Comparison of ENCODE assay signal across 28 cellular contexts in the genomic region with DNA sequence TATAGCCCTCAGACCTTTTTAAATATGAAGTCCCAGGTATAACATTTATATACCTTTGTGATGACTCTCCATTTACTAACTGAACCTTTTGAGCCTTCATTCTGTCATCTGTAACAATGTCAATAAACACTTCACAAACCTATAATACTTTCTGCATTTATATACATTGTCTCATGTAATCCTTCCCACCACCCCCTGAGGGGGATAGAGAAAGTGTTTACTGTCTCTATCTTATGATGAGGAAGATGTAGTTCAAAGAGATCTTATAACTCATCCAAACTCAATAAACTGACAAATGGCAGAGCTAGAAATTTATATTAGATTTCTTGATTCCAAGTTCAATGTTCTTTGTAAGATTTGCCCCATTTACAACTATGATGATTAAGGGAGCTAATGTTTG. TPM values are rescaled to one million over a fixed set of nuclear protein-coding genes. Genes with fewer than 3 reads are reported as not detected.
DNase-seq lines count a peak whose midpoint lies in the region; ATAC-seq, FAIRE-seq and TF ChIP-seq lines count a peak whose summit lies in the region.
"Had no signal": no experiment of that assay in that cellular context is flagged by ENCODE, and none has a peak within 500 bp of the region (broad histone marks: within the 10 kb centered on the region; RNA-seq: fewer than 3 reads in every experiment).

No MANE protein-coding gene starts in this region.

- H3K36me3 Mint-ChIP-seq in naive B cell = no peaks in the 10 kb centered on the region
- H3K36me3 Mint-ChIP-seq in natural killer cell treated with Interleukin-12 subunit alpha and Interleukin-12 subunit beta and Interleukin-15 and Interleukin-18, amount 100 ng/mL, for 72 hours = no peaks in the 10 kb centered on the region

- H2AFZ ChIP-seq in DND-41 (ENCODE audit: low read depth, low read length) = no peak overlapping the region

- FAIRE-seq in TTC549 (lab: Jason Lieb, UNC) = peak; percentile 20
- FAIRE-seq: A204.1, HepG2 had no signal

- ATAC-seq in DND-41 (ENCODE audit: insufficient read depth, low read depth) (no peak), naive B cell (ENCODE audit: low read depth in 2 of 2) (peak; percentile 65 to 76), HG02852 (IDR thresholded peaks at IDR 0.05; ENCODE audit: unreplicated experiment) (no peak)
- ATAC-seq in natural killer cell treated with Interleukin-12 subunit alpha and Interleukin-12 subunit beta and Interleukin-15 and Interleukin-18, amount 100 ng/mL, for 72 hours = no peak

- in situ Hi-C loops in GM13977 (cut with MboI; ENCODE audit: low pct_unique_long_range_greater_than_20kb, low sequenced_read_pairs, unreplicated experiment) = loop anchor here (10.0 kb wide), 1 partner anchor 331 kb away; no protein-coding TSS in a partner anchor

- H3K9me3 ChIP-seq in DND-41 (ENCODE audit: insufficient read depth, low read length, severe bottlenecking) = no peaks in the 10 kb centered on the region
- H3K9me3 ChIP-seq: MG63 had no signal

- no peak overlapping the region for H3K4me3 Mint-ChIP-seq in naive B cell
- no peak overlapping the region for H3K4me3 Mint-ChIP-seq in natural killer cell treated with Interleukin-12 subunit alpha and Interleukin-12 subunit beta and Interleukin-15 and Interleukin-18, amount 100 ng/mL, for 72 hours
- H3K4me3 Mint-ChIP-seq: CD4-positive, alpha-beta T cell had no signal

- H3K4me1 ChIP-seq in DND-41 (ENCODE audit: insufficient read depth, low read length) = no peaks in the 10 kb centered on the region

- H4K20me1 ChIP-seq in DND-41 (ENCODE audit: insufficient read depth, low read length) = no peaks in the 10 kb centered on the region
- H4K20me1 ChIP-seq: BLaER1 treated with 17β-estradiol and CSF1 and Interleukin-3, amounts not matched to agents 10 nM and 100 nM had no signal

- no peak overlapping the region for H3K27ac ChIP-seq in DND-41 (ENCODE audit: low read length)
- H3K27ac ChIP-seq: RWPE1 had no signal

- H3K4me3 ChIP-seq in DND-41 (ENCODE audit: low read depth in 1 of 2, low read length in 2 of 2) = no peak overlapping the region
- H3K4me3 ChIP-seq: BLaER1 treated with 17β-estradiol and CSF1 and Interleukin-3, amounts not matched to agents 10 nM and 100 nM; MG63 had no signal

- peaks cover 0 to 3% (median 0%) of the 10 kb centered on the region in 7 donors for H3K9me3 Mint-ChIP-seq in naive B cell
- no peaks in the 10 kb centered on the region for H3K9me3 Mint-ChIP-seq in natural killer cell treated with Interleukin-12 subunit alpha and Interleukin-12 subunit beta and Interleukin-15 and Interleukin-18, amount 100 ng/mL, for 72 hours
- H3K9me3 Mint-ChIP-seq: CD4-positive, alpha-beta T cell had no signal

- H3K36me3 ChIP-seq in DND-41 (ENCODE audit: insufficient read depth, low read length) = no peaks in the 10 kb centered on the region
- H3K36me3 ChIP-seq: BLaER1 treated with 17β-estradiol and CSF1 and Interleukin-3, amounts not matched to agents 10 nM and 100 nM; MG63 had no signal

- H3K79me2 ChIP-seq in DND-41 (ENCODE audit: insufficient read depth, low read length) = no peaks in the 10 kb centered on the region

- peaks cover 25 to 41% (median 26%) of the 10 kb centered on the region in 3 donors for H3K4me1 Mint-ChIP-seq in naive B cell
- peaks cover 9 to 12% of the 10 kb centered on the region in 2 donors for H3K4me1 Mint-ChIP-seq in natural killer cell treated with Interleukin-12 subunit alpha and Interleukin-12 subunit beta and Interleukin-15 and Interleukin-18, amount 100 ng/mL, for 72 hours (ENCODE audit: low read depth in 2 of 2)

- H3K27ac Mint-ChIP-seq in naive B cell = peak overlapping the region in 3 of 6 donors; percentile 47 to 60 (median 48)
- no peak overlapping the region for H3K27ac Mint-ChIP-seq in natural killer cell treated with Interleukin-12 subunit alpha and Interleukin-12 subunit beta and Interleukin-15 and Interleukin-18, amount 100 ng/mL, for 72 hours
- H3K27ac Mint-ChIP-seq: CD4-positive, alpha-beta T cell had no signal

- H3K27me3 ChIP-seq in DND-41 (ENCODE audit: insufficient read depth, low read length, poor library complexity) = no peaks in the 10 kb centered on the region
- H3K27me3 ChIP-seq: BLaER1 treated with 17β-estradiol and CSF1 and Interleukin-3, amounts not matched to agents 10 nM and 100 nM; MG63 had no signal

- no peak overlapping the region for H3K4me2 ChIP-seq in DND-41 (ENCODE audit: insufficient read depth, low read length)

- peak; percentile 9 for TF ChIP-seq CTCF in DND-41 (IDR thresholded peaks at IDR 0.05; ENCODE audit: borderline replicate concordance, extremely low read depth, low read length, poor library complexity, severe bottlenecking)
- peak; percentile 24 for TF ChIP-seq CTCF in GM13977 (IDR thresholded peaks at IDR 0.05; ENCODE audit: extremely low read depth, insufficient read depth, missing control alignments)

- H3K9ac ChIP-seq in DND-41 (ENCODE audit: low read depth, low read length) = no peak overlapping the region
- H3K9ac ChIP-seq: BLaER1 treated with 17β-estradiol and CSF1 and Interleukin-3, amounts not matched to agents 10 nM and 100 nM had no signal

- H3K27me3 Mint-ChIP-seq in naive B cell = no peaks in the 10 kb centered on the region
- H3K27me3 Mint-ChIP-seq in natural killer cell treated with Interleukin-12 subunit alpha and Interleukin-12 subunit beta and Interleukin-15 and Interleukin-18, amount 100 ng/mL, for 72 hours = peaks cover 7 to 8% of the 10 kb centered on the region in 2 donors
- H3K27me3 Mint-ChIP-seq: CD4-positive, alpha-beta T cell had no signal

- DNase-seq in DND-41 (no peak), GM13977 (ENCODE audit: low spot score) (no peak), naive B cell (no peak), NCI-H82 (lab: John Stamatoyannopoulos, UW) (no peak)
- DNase-seq in natural killer cell treated with Interleukin-12 subunit alpha and Interleukin-12 subunit beta and Interleukin-15 and Interleukin-18, amount 100 ng/mL, for 72 hours (ENCODE audit: low spot score) = no peak
- DNase-seq: CD4-positive, alpha-beta T cell; COR-L47; DMS53; GDM1; H7; Kasumi-1; MG63; NCI-H1105 treated with DMSO at 0.1 percent for 48 hours; NCI-H146; NCI-H1930; NCI-H2107; NCI-H524; NCI-H748 treated with DMSO at 0.1 percent for 48 hours; SHP77 had no signal

RNA-seq across cellular contexts. Expression of gene CR2, which starts 48.3 kb away (rescaled TPM):
- 100 to 1,000 TPM in 3 of 6 donors, 10 to 100 TPM in 3; 78.0 to 142 (median 111) TPM for polyA plus RNA-seq in naive B cell (ENCODE audit: low read depth in 6 of 6)
- total RNA-seq in natural killer cell treated with Interleukin-12 subunit alpha and Interleukin-12 subunit beta and Interleukin-15 and Interleukin-18, amount 100 ng/mL, for 72 hours = not detected
- total RNA-seq: HepG2, HT1080, SK-MEL-5 had no signal
- polyA plus RNA-seq: AG04450, HepG2 had no signal

Comparison
In these comparisons a context has a peak if more than half of its experiments do, and no peak if none do; other contexts are left out.
1. ATAC-seq: peak in naive B cell (2 of 2); none in DND-41 (single experiment), natural killer cell treated with Interleukin-12 subunit alpha and Interleukin-12 subunit beta and Interleukin-15 and Interleukin-18, amount 100 ng/mL, for 72 hours (0 of 2) and HG02852 (single experiment).